Comparison of ENCODE assay signal across 10 cellular contexts in the genomic region with DNA sequence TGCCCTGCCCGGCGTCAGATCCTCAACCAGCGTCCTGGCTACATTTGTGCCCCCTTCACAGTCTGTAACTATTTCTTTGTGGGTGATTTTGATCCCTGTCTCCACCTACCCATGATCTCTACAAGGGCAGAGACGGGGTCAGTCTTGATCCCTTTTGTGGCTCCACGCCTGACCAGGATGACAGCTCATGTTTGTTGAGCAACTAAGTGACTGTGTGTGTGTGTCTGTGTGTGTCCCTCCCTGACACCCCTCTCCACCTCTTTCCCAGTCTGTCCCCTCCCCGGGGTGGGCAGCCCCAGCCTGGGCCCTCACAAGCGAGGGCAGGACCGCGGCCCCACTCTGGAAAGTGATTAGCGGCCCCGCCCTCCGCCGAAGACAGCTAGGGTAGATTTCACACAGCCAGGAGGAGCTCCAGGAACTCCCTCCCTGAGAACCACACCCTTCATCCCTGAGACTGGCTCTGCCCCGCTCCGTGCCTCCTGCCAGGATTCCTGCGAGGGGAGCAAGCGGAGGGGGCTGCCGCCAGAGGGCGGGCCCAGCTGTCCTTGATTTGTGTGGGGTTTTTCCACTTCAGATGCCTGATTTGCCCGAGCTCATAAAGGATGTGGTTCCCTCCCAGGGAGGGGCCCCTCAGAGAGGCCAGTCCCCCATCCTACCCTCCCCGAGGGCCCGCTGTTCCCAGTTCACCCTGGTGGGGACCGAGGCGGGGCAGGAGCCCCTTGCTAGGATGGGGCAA. TPM values are rescaled to one million over a fixed set of nuclear protein-coding genes. Genes with fewer than 3 reads are reported as not detected.
A peak's percentile ranks its signal among the peaks of the same experiment; 100 is the strongest.
DNase-seq lines count a peak whose midpoint lies in the region; ATAC-seq and TF ChIP-seq lines count a peak whose summit lies in the region.
"Had no signal": no experiment of that assay in that cellular context is flagged by ENCODE, and none has a peak within 500 bp of the region (broad histone marks: within the 10 kb centered on the region; RNA-seq: fewer than 3 reads in every experiment).

No MANE protein-coding gene starts in this region.

- H3K36me3 ChIP-seq in BJ (ENCODE audit: control insufficient read depth, insufficient read depth, low read length) (no peaks in the 10 kb centered on the region), Karpas-422 (ENCODE audit: insufficient read depth, low read length) (no peaks in the 10 kb centered on the region)

- 0 out of 2 replicates have a peak, but pooled peaks cover 5% of the 10 kb centered on the region for H3K36me3 Mint-ChIP-seq in HFFc6 (ENCODE audit: low read depth)
- no peaks in the 10 kb centered on the region for H3K36me3 Mint-ChIP-seq in activated CD8-positive, alpha-beta memory T cell treated with anti-CD3 and anti-CD28 coated beads, Interleukin-2, amount 10 ng/mL, durations not matched to agents 7 days and 5 days

- H3K9me2 ChIP-seq in Karpas-422 (replicated peaks; ENCODE audit: insufficient read depth, low read length) = no peaks in the 10 kb centered on the region

- no peaks in the 10 kb centered on the region for H4K20me1 ChIP-seq in Karpas-422 (ENCODE audit: insufficient read depth, low read depth, low read length)

- POLR2A ChIA-PET in BJ (lab: Charles Lee) = interaction anchor here (0.5 kb wide), 1 partner anchor 41 kb away, joined by 15 read pairs; the partner anchor contains the start of gene RPS2

- no peaks in the 10 kb centered on the region for H3K9me3 ChIP-seq in Karpas-422 (ENCODE audit: low read length)

- no peak overlapping the region for H3K9ac ChIP-seq in Karpas-422 (ENCODE audit: low read length)

- DNase-seq in BJ (ENCODE audit: low read depth) = peak; percentile 34
- no peak for DNase-seq in HFFc6
- peak; percentile 39 to 52 for DNase-seq in activated T-cell treated with anti-CD3 and anti-CD28 coated beads, Interleukin-2, amount 50 U/mL, for 48 hours
- DNase-seq in kidney tubule cell (ENCODE audit: low spot score) = peak; percentile 45
- DNase-seq in Karpas-422 = no peak
- DNase-seq in activated CD8-positive, alpha-beta memory T cell treated with anti-CD3 and anti-CD28 coated beads, Interleukin-2, amount 10 ng/mL, durations not matched to agents 7 days and 5 days = no peak
- no peak for DNase-seq in activated effector memory CD4-positive, alpha-beta T cell treated with Interleukin-2 at 50 U/mL for 16 hours
- DNase-seq in activated CD4-positive, alpha-beta T cell treated with anti-CD3 and anti-CD28 coated beads for 4 hours = no peak

- no peak overlapping the region for H3K27ac Mint-ChIP-seq in HFFc6
- no peak overlapping the region for H3K27ac Mint-ChIP-seq in activated CD8-positive, alpha-beta memory T cell treated with anti-CD3 and anti-CD28 coated beads, Interleukin-2, amount 10 ng/mL, durations not matched to agents 7 days and 5 days

- no peak for ATAC-seq in activated CD8-positive, alpha-beta memory T cell treated with anti-CD3 and anti-CD28 coated beads, Interleukin-2, amount 10 ng/mL, durations not matched to agents 7 days and 5 days

- no peak overlapping the region for H2AFZ ChIP-seq in Karpas-422 (ENCODE audit: low read length)

- H3K27me3 ChIP-seq in BJ (ENCODE audit: control insufficient read depth, insufficient read depth, low read length) (peaks cover 28% of the 10 kb centered on the region), Karpas-422 (ENCODE audit: low read length) (no peaks in the 10 kb centered on the region)

- TF ChIP-seq CTCF in BJ (IDR thresholded peaks at IDR 0.05; ENCODE audit: insufficient read depth, low read depth, low read length) = peak; percentile 55
- TF ChIP-seq CTCF in HFFc6 (IDR thresholded peaks at IDR 0.05) = peak; percentile 56

- no peaks in the 10 kb centered on the region for H3K79me2 ChIP-seq in Karpas-422 (ENCODE audit: low read length)

- H3K4me3 ChIP-seq in BJ (ENCODE audit: low read depth, low read length) = no peak overlapping the region
- H3K4me3 ChIP-seq in Karpas-422 (ENCODE audit: low read length) = no peak overlapping the region

- H3K27me3 Mint-ChIP-seq in HFFc6 (ENCODE audit: insufficient read depth) = peaks cover 48% of the 10 kb centered on the region
- H3K27me3 Mint-ChIP-seq in activated CD8-positive, alpha-beta memory T cell treated with anti-CD3 and anti-CD28 coated beads, Interleukin-2, amount 10 ng/mL, durations not matched to agents 7 days and 5 days = peaks cover 50% of the 10 kb centered on the region

- no peaks in the 10 kb centered on the region for H3K4me1 ChIP-seq in Karpas-422 (ENCODE audit: low read length)

- H3K4me1 Mint-ChIP-seq in HFFc6 (ENCODE audit: low read depth) = no peaks in the 10 kb centered on the region
- no peaks in the 10 kb centered on the region for H3K4me1 Mint-ChIP-seq in activated CD8-positive, alpha-beta memory T cell treated with anti-CD3 and anti-CD28 coated beads, Interleukin-2, amount 10 ng/mL, durations not matched to agents 7 days and 5 days

- no peak overlapping the region for H3K4me2 ChIP-seq in Karpas-422 (ENCODE audit: low read depth, low read length, poor library complexity, severe bottlenecking)

- CTCF ChIA-PET in BJ (lab: Yijun Ruan, JAX) = interaction anchor here (1.4 to 2.7 kb wide), 4 partner anchors 9 to 59 kb away, joined by 4 to 23 read pairs (median 7); no protein-coding TSS in a partner anchor
- CTCF ChIA-PET in activated CD8-positive, alpha-beta memory T cell treated with anti-CD3 and anti-CD28 coated beads, Interleukin-2, amount 10 ng/mL, durations not matched to agents 7 days and 5 days (lab: Charles Lee) = interaction anchor here (0.6 to 1.7 kb wide), 5 partner anchors 9 to 217 kb away, joined by 3 to 4 read pairs (median 3); no protein-coding TSS in a partner anchor

- H3K4me3 Mint-ChIP-seq in HFFc6 = no peak overlapping the region
- H3K4me3 Mint-ChIP-seq in activated CD8-positive, alpha-beta memory T cell treated with anti-CD3 and anti-CD28 coated beads, Interleukin-2, amount 10 ng/mL, durations not matched to agents 7 days and 5 days = no peak overlapping the region

- H3K27ac ChIP-seq in Karpas-422 (ENCODE audit: low read length) = no peak overlapping the region
- H3K27ac ChIP-seq: epithelial cell of prostate had no signal

- no peaks in the 10 kb centered on the region for H3K9me3 Mint-ChIP-seq in HFFc6
- no peaks in the 10 kb centered on the region for H3K9me3 Mint-ChIP-seq in activated CD8-positive, alpha-beta memory T cell treated with anti-CD3 and anti-CD28 coated beads, Interleukin-2, amount 10 ng/mL, durations not matched to agents 7 days and 5 days (ENCODE audit: low read depth)

RNA-seq across cellular contexts. Expression of gene HS3ST6, which starts 5.3 kb away (rescaled TPM):
- polyA plus RNA-seq in BJ (2011; rRNA removed) = not detected in 2 replicates
- not detected in 2 replicates for polyA minus RNA-seq in BJ (2011; rRNA and poly(A)+ RNA removed)
- total RNA-seq in HFFc6 (2021; fragmentation: NEBNext Ultra II Directional; extraction: Animal tissue kit (Norgen Biotek cat#: 25700)) = not detected
- not detected in 2 replicates for total RNA-seq in Karpas-422 (2014; rRNA removed; shearing (Covaris generic); ENCODE audit: low replicate concordance)
- not detected for total RNA-seq in activated CD8-positive, alpha-beta memory T cell treated with anti-CD3 and anti-CD28 coated beads, Interleukin-2, amount 10 ng/mL, durations not matched to agents 7 days and 5 days
- total RNA-seq: SK-MEL-5 had no signal

RNA-seq across cellular contexts. Expression of gene MSRB1, which starts 19.5 kb away (rescaled TPM):
- polyA plus RNA-seq in BJ (2011; rRNA removed) = 44.4 and 61.9 TPM in 2 replicates
- 25.0 and 57.9 TPM in 2 replicates for polyA minus RNA-seq in BJ (2011; rRNA and poly(A)+ RNA removed)
- total RNA-seq in HFFc6 (2021; fragmentation: NEBNext Ultra II Directional; extraction: Animal tissue kit (Norgen Biotek cat#: 25700)) = 10 to 100 TPM; 21.0 to 27.4 (median 22.7) TPM
- total RNA-seq in Karpas-422 (2014; rRNA removed; shearing (Covaris generic); ENCODE audit: low replicate concordance) = 4.8 and 18.1 TPM in 2 replicates
- 10 to 100 TPM; 14.5 to 19.8 TPM for total RNA-seq in activated CD8-positive, alpha-beta memory T cell treated with anti-CD3 and anti-CD28 coated beads, Interleukin-2, amount 10 ng/mL, durations not matched to agents 7 days and 5 days

RNA-seq across cellular contexts. Expression of gene RPL3L, which starts 31.0 kb away (rescaled TPM):
- not detected in 2 replicates for polyA plus RNA-seq in BJ (2011; rRNA removed)
- not detected in 2 replicates for polyA minus RNA-seq in BJ (2011; rRNA and poly(A)+ RNA removed)
- not detected for total RNA-seq in HFFc6 (2021; fragmentation: NEBNext Ultra II Directional; extraction: Animal tissue kit (Norgen Biotek cat#: 25700))
- total RNA-seq in Karpas-422 (2014; rRNA removed; shearing (Covaris generic); ENCODE audit: low replicate concordance) = not detected in 2 replicates
- total RNA-seq in activated CD8-positive, alpha-beta memory T cell treated with anti-CD3 and anti-CD28 coated beads, Interleukin-2, amount 10 ng/mL, durations not matched to agents 7 days and 5 days = under 1 TPM in 1 of 2 experiments, not detected in 1; 0.42 TPM
- total RNA-seq: SK-MEL-5 had no signal

RNA-seq across cellular contexts. Expression of gene NDUFB10, which starts 35.9 kb away (rescaled TPM):
- 155 and 183 TPM in 2 replicates for polyA plus RNA-seq in BJ (2011; rRNA removed)
- polyA minus RNA-seq in BJ (2011; rRNA and poly(A)+ RNA removed) = 109 and 122 TPM in 2 replicates
- total RNA-seq in HFFc6 (2021; fragmentation: NEBNext Ultra II Directional; extraction: Animal tissue kit (Norgen Biotek cat#: 25700)) = 100 to 1,000 TPM; 146 to 190 (median 173) TPM
- total RNA-seq in Karpas-422 (2014; rRNA removed; shearing (Covaris generic); ENCODE audit: low replicate concordance) = 288 and 537 TPM in 2 replicates
- 100 to 1,000 TPM; 148 to 158 TPM for total RNA-seq in activated CD8-positive, alpha-beta memory T cell treated with anti-CD3 and anti-CD28 coated beads, Interleukin-2, amount 10 ng/mL, durations not matched to agents 7 days and 5 days

RNA-seq across cellular contexts. Expression of gene RPS2, which starts 41.2 kb away (rescaled TPM):
- 3,098 and 4,041 TPM in 2 replicates for polyA plus RNA-seq in BJ (2011; rRNA removed)
- polyA minus RNA-seq in BJ (2011; rRNA and poly(A)+ RNA removed) = 2,585 and 4,088 TPM in 2 replicates
- 1,000 to 10,000 TPM; 2,281 to 2,831 (median 2,477) TPM for total RNA-seq in HFFc6 (2021; fragmentation: NEBNext Ultra II Directional; extraction: Animal tissue kit (Norgen Biotek cat#: 25700))
- 3,837 and 4,799 TPM in 2 replicates for total RNA-seq in Karpas-422 (2014; rRNA removed; shearing (Covaris generic); ENCODE audit: low replicate concordance)
- total RNA-seq in activated CD8-positive, alpha-beta memory T cell treated with anti-CD3 and anti-CD28 coated beads, Interleukin-2, amount 10 ng/mL, durations not matched to agents 7 days and 5 days = 1,000 to 10,000 TPM; 2,823 to 3,048 TPM

Comparison
In these comparisons a context has a peak if more than half of its experiments do, and no peak if none do; other contexts are left out.
1. DNase-seq: peak in BJ (single experiment), activated T-cell treated with anti-CD3 and anti-CD28 coated beads, Interleukin-2, amount 50 U/mL, for 48 hours (2 of 2) and kidney tubule cell (single experiment); none in HFFc6 (single experiment), Karpas-422 (single experiment), activated CD8-positive, alpha-beta memory T cell treated with anti-CD3 and anti-CD28 coated beads, Interleukin-2, amount 10 ng/mL, durations not matched to agents 7 days and 5 days (single experiment), activated effector memory CD4-positive, alpha-beta T cell treated with Interleukin-2 at 50 U/mL for 16 hours (single experiment) and activated CD4-positive, alpha-beta T cell treated with anti-CD3 and anti-CD28 coated beads for 4 hours (0 of 2).